In the genomic region with DNA sequence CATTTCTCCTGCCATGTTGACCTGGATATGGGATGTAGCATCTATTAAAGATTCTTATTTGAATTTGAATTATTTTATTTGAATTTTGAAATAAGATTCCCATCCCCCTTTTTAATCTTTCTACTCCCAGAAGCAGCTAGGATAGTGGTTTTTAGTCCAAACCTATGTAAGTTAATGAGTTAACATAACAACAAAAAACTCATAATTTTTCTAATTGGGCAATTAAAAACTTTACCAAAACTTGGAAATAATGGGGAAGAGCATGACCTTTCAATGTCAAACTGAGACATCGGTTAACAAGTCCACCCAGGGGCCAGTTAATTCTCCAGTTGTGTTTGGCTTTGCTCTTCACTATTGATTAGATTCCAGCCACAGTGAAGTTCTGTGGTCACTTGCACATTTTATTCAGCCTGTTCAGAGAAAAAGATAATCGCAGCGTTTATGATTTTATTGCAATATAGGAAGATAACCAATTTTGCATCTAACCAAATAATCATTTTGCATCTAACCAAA, we compare ENCODE assay signal across 15 cellular contexts. TPM values are rescaled to one million over a fixed set of nuclear protein-coding genes. Genes with fewer than 3 reads are reported as not detected.
DNase-seq lines count a peak whose midpoint lies in the region; ATAC-seq and TF ChIP-seq lines count a peak whose summit lies in the region.
"Had no signal": no experiment of that assay in that cellular context is flagged by ENCODE, and none has a peak within 500 bp of the region (broad histone marks: within the 10 kb centered on the region; RNA-seq: fewer than 3 reads in every experiment).

No MANE protein-coding gene starts in this region.

- no peaks in the 10 kb centered on the region for H3K36me3 ChIP-seq in endocrine pancreas (ENCODE audit: control insufficient read depth, insufficient read depth, low read length)
- no peaks in the 10 kb centered on the region for H3K36me3 ChIP-seq in neuronal stem cell (replicated peaks in 1 of 2; ENCODE audit: control insufficient read depth in 2 of 2, insufficient read depth in 2 of 2, low read length in 2 of 2)
- H3K36me3 ChIP-seq in thoracic aorta, result no peaks in the 10 kb centered on the region
- H3K36me3 ChIP-seq: ascending aorta, neutrophil had no signal

- H3K23ac ChIP-seq in neuronal stem cell (ENCODE audit: low read depth, low read length, poor library complexity), result no peak overlapping the region

- H2BK120ac ChIP-seq in neuronal stem cell (ENCODE audit: low read depth, low read length), result no peak overlapping the region

- H3K18ac ChIP-seq in neuronal stem cell (ENCODE audit: low read length), result no peak overlapping the region

- in situ Hi-C loops in GM13977 (cut with MboI; ENCODE audit: low pct_unique_long_range_greater_than_20kb, low sequenced_read_pairs, unreplicated experiment), result no loop called here

- H3K4me1 ChIP-seq in endocrine pancreas (ENCODE audit: control insufficient read depth, insufficient read depth, low read length), result no peaks in the 10 kb centered on the region
- peaks cover 6% of the 10 kb centered on the region in 2 donors for H3K4me1 ChIP-seq in neuronal stem cell (ENCODE audit: control insufficient read depth in 2 of 2, insufficient read depth in 1 of 2, low read depth in 1 of 2, low read length in 2 of 2)
- H3K4me1 ChIP-seq in thoracic aorta (ENCODE audit: control insufficient read depth in 1 of 2, low read depth in 2 of 2), result peaks cover 9 to 28% of the 10 kb centered on the region in 2 donors
- H3K4me1 ChIP-seq: foreskin keratinocyte had no signal

- H3K4me2 ChIP-seq in neuronal stem cell (ENCODE audit: insufficient read depth, low read length, poor library complexity, severe bottlenecking), result peak overlapping the region; percentile 82

- no peak overlapping the region for H2AK5ac ChIP-seq in neuronal stem cell (ENCODE audit: low read depth, low read length)

- TF ChIP-seq CTCF in thoracic aorta (IDR thresholded peaks at IDR 0.05) (no peak), GM13977 (IDR thresholded peaks at IDR 0.05; ENCODE audit: extremely low read depth, insufficient read depth, missing control alignments) (no peak)

- no peak for ATAC-seq in thoracic aorta (ENCODE audit: insufficient number of reproducible peaks, low FRiP score, low read depth)
- ATAC-seq: CD8-positive, alpha-beta T cell had no signal

- no peaks in the 10 kb centered on the region for H3K79me1 ChIP-seq in neuronal stem cell (ENCODE audit: low read depth, low read length)

- H4K91ac ChIP-seq in neuronal stem cell (ENCODE audit: low read depth, low read length, poor library complexity), result no peak overlapping the region

- no peak overlapping the region for H3K14ac ChIP-seq in neuronal stem cell (ENCODE audit: low read length)

- no peaks in the 10 kb centered on the region for H3K9me3 ChIP-seq in endocrine pancreas (ENCODE audit: control insufficient read depth, low read length)
- no peaks in the 10 kb centered on the region for H3K9me3 ChIP-seq in neuronal stem cell (replicated peaks in 1 of 2; ENCODE audit: control insufficient read depth in 2 of 2, insufficient read depth in 1 of 2, low read depth in 1 of 2, low read length in 2 of 2)
- H3K9me3 ChIP-seq in thoracic aorta, result no peaks in the 10 kb centered on the region
- H3K9me3 ChIP-seq: ascending aorta, neutrophil had no signal

- H3K4ac ChIP-seq in neuronal stem cell (ENCODE audit: low read length), result no peak overlapping the region

- no peak overlapping the region for H3K9ac ChIP-seq in endocrine pancreas (ENCODE audit: control insufficient read depth, insufficient read depth, low read length)
- H3K9ac ChIP-seq in neuronal stem cell (ENCODE audit: low read depth, low read length, poor library complexity), result no peak overlapping the region

- H4K8ac ChIP-seq in neuronal stem cell (ENCODE audit: low read depth, low read length), result no peak overlapping the region

- H2BK15ac ChIP-seq in neuronal stem cell (ENCODE audit: low read length), result no peak overlapping the region

- intact Hi-C loops in head of caudate nucleus (cut with DNase I), result loop anchor here (5.0 kb wide), 1 partner anchor 219 kb away; no protein-coding TSS in a partner anchor

- H3K27me3 ChIP-seq in endocrine pancreas (ENCODE audit: control insufficient read depth, insufficient read depth, low read length) (no peaks in the 10 kb centered on the region), neuronal stem cell (ENCODE audit: control insufficient read depth in 3 of 3, insufficient read depth in 3 of 3, low read depth in 1 of 3, low read length in 3 of 3) (peaks cover 0 to 40% (median 0%) of the 10 kb centered on the region in 3 experiments), thoracic aorta (replicated peaks; ENCODE audit: insufficient read depth) (no peaks in the 10 kb centered on the region)
- H3K27me3 ChIP-seq: ascending aorta had no signal

- no peak overlapping the region for H3K27ac ChIP-seq in neuronal stem cell (replicated peaks; ENCODE audit: low read length)
- no peak overlapping the region for H3K27ac ChIP-seq in thoracic aorta
- H3K27ac ChIP-seq: foreskin keratinocyte, neutrophil had no signal

- DNase-seq in NCI-H69 (lab: John Stamatoyannopoulos, UW) (peak; percentile 25), neuronal stem cell (ENCODE audit: low spot score) (no peak), thoracic aorta (ENCODE audit: low spot score) (no peak), NCI-H2227 (lab: John Stamatoyannopoulos, UW; ENCODE audit: unreplicated experiment) (no peak), head of caudate nucleus (no peak), GM13977 (ENCODE audit: low spot score) (no peak)
- DNase-seq: activated CD4-positive, alpha-beta T cell treated with anti-CD3 and anti-CD28 coated beads, Interleukin-2, amount 50 U/mL, for 48 hours; CD8-positive, alpha-beta T cell; Karpas-422; T1000 had no signal

- no CpG with 5 or more reads among the region's 3 CpGs for WGBS in neuronal stem cell (ENCODE audit: extremely low coverage in 2 of 2, insufficient read length in 2 of 2, insufficient replicate concordance in 1 of 2), 2 donors

- H2BK12ac ChIP-seq in neuronal stem cell (ENCODE audit: low read length), result no peak overlapping the region

- H2AFZ ChIP-seq in neuronal stem cell (ENCODE audit: low read length), result no peak overlapping the region

- peak overlapping the region; percentile 36 for H3K4me3 ChIP-seq in endocrine pancreas (ENCODE audit: control insufficient read depth, insufficient read depth, low read length)
- no peak overlapping the region for H3K4me3 ChIP-seq in neuronal stem cell (ENCODE audit: low read length in 2 of 2)
- H3K4me3 ChIP-seq in thoracic aorta, result peak overlapping the region; percentile 94

- no peak overlapping the region for H2BK5ac ChIP-seq in neuronal stem cell (ENCODE audit: low read length)

RNA-seq across cellular contexts. Expression of a gene that starts 1.2 kb away (rescaled TPM):
- polyA plus RNA-seq in neuronal stem cell (2013, experiment 1 of 2), result 13.0 TPM
- 13.1 TPM for polyA plus RNA-seq in neuronal stem cell (2013, experiment 2 of 2)
- total RNA-seq in thoracic aorta, result 10 to 100 TPM; 20.4 to 30.9 TPM
- total RNA-seq: activated T-helper 2 cell treated with anti-CD3 and anti-CD28 coated beads, Interferon-gamma antibody, Interleukin-2, Interleukin-4, amounts not matched to agents 10 μg/mL and 5 μg/mL and 100 μg/mL, durations not matched to agents 14 hours and 24 hours and 36 hours; CD8-positive, alpha-beta T cell had no signal

Comparison
In these comparisons a context has a peak if more than half of its experiments do, and no peak if none do; other contexts are left out.
1. H3K4me3 ChIP-seq: peak in endocrine pancreas (single experiment) and thoracic aorta (single experiment); none in neuronal stem cell (0 of 2).